Comparison of ENCODE assay signal across 9 cellular contexts in the genomic region with DNA sequence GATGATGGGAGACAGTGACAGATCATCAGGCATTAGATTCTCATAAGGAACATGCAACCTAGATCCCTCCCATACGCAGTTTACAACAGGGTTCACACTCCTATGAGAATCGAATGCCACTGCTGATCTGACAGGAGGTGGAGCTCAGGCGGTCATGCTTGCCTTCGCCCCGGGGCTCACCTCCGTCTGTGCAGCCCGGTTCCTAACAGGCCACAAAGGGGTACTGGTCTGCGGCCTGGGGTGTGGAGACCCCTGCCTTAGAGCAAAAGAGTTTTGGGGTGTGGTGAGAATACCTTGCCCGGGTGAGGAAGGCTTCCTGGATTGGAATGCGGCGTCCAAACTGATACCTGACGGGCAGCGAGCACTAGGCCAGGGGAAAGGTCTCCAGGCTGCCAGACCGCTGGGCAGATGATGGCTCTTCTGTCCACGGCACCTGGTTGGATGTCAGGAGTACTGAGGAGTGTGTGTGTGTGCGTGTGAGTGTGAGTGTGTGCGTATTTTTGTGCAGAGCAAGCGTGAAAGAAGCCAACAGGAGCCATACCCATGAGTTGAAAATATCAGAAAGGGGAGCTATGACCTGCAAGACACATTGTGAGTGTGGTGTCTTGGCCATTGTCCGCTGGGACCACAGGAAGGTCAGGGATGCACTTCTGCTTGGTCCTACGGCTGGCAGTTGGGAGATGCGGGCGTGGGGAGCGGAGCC. TPM values are rescaled to one million over a fixed set of nuclear protein-coding genes. Genes with fewer than 3 reads are reported as not detected.
DNase-seq lines count a peak whose midpoint lies in the region; ATAC-seq, FAIRE-seq and TF ChIP-seq lines count a peak whose summit lies in the region.
"Had no signal": no experiment of that assay in that cellular context is flagged by ENCODE, and none has a peak within 500 bp of the region (broad histone marks: within the 10 kb centered on the region; RNA-seq: fewer than 3 reads in every experiment).

No MANE protein-coding gene starts in this region.

- no peak for FAIRE-seq in small intestine (lab: Jason Lieb, UNC)

- peak overlapping the region; percentile 48 for H3K4me2 ChIP-seq in SU-DHL-6 (ENCODE audit: low read depth, low read length, poor library complexity, severe bottlenecking)

- no peaks in the 10 kb centered on the region for H3K36me3 Mint-ChIP-seq in activated CD8-positive, alpha-beta memory T cell treated with anti-CD3 and anti-CD28 coated beads, Interleukin-2, amount 10 ng/mL, durations not matched to agents 7 days and 5 days

- H3K79me2 ChIP-seq in SU-DHL-6 (ENCODE audit: insufficient read depth, low read length), result no peaks in the 10 kb centered on the region

- peak overlapping the region; percentile 44 for H2AFZ ChIP-seq in SU-DHL-6 (ENCODE audit: low read depth, low read length, severe bottlenecking)

- TF ChIP-seq CTCF in SU-DHL-6 (IDR thresholded peaks at IDR 0.05; ENCODE audit: insufficient read depth, low read length, poor library complexity, severe bottlenecking) (no peak), thoracic aorta (IDR thresholded peaks at IDR 0.05) (no peak)

- H3K36me3 ChIP-seq in SU-DHL-6 (ENCODE audit: low read length) (no peaks in the 10 kb centered on the region), thoracic aorta (no peaks in the 10 kb centered on the region), small intestine (ENCODE audit: control insufficient read depth in 2 of 2, insufficient read depth in 2 of 2, low read length in 2 of 2) (no peaks in the 10 kb centered on the region)
- H3K36me3 ChIP-seq: SJCRH30 had no signal

- H4K20me1 ChIP-seq in SU-DHL-6 (ENCODE audit: low read depth, low read length), result no peaks in the 10 kb centered on the region

- no peak for ATAC-seq in activated CD8-positive, alpha-beta memory T cell treated with anti-CD3 and anti-CD28 coated beads, Interleukin-2, amount 10 ng/mL, durations not matched to agents 7 days and 5 days
- ATAC-seq in thoracic aorta (ENCODE audit: insufficient number of reproducible peaks, low FRiP score, low read depth), result peak; percentile 50
- no peak for ATAC-seq in GM21717 (IDR thresholded peaks at IDR 0.05; ENCODE audit: unreplicated experiment)

- H3K27ac Mint-ChIP-seq in activated CD8-positive, alpha-beta memory T cell treated with anti-CD3 and anti-CD28 coated beads, Interleukin-2, amount 10 ng/mL, durations not matched to agents 7 days and 5 days, result no peak overlapping the region

- H3K4me1 ChIP-seq in thoracic aorta (ENCODE audit: control insufficient read depth in 1 of 2, low read depth in 2 of 2) (peaks cover 3 to 6% of the 10 kb centered on the region in 2 donors), small intestine (ENCODE audit: control insufficient read depth in 2 of 2, insufficient read depth in 1 of 2, low read depth in 1 of 2, low read length in 1 of 2) (no peaks in the 10 kb centered on the region)
- H3K4me1 ChIP-seq: SJCRH30 had no signal

- WGBS in small intestine, 3 donors, result 69 to 76% (median 71%) methylated on average over 22 to 23 of the region's 23 CpGs

- H3K9ac ChIP-seq in SU-DHL-6 (ENCODE audit: low read length), result peak overlapping the region; percentile 51; the same call in 1 of the 2 replicates

- no peaks in the 10 kb centered on the region for H3F3A ChIP-seq in SU-DHL-6 (ENCODE audit: insufficient read depth)

- CTCF ChIA-PET in activated CD8-positive, alpha-beta memory T cell treated with anti-CD3 and anti-CD28 coated beads, Interleukin-2, amount 10 ng/mL, durations not matched to agents 7 days and 5 days (lab: Charles Lee), result interaction anchor here (0.6 to 4.3 kb wide), 70 partner anchors 9 to 1643 kb away, joined by 3 to 71 read pairs (median 4); partner anchors contain the start of genes ACER2, DENND4C and RRAGA

- peaks cover 11% of the 10 kb centered on the region for H3K4me1 Mint-ChIP-seq in activated CD8-positive, alpha-beta memory T cell treated with anti-CD3 and anti-CD28 coated beads, Interleukin-2, amount 10 ng/mL, durations not matched to agents 7 days and 5 days

- no peaks in the 10 kb centered on the region for H3K9me3 ChIP-seq in SU-DHL-6 (ENCODE audit: insufficient read depth, low read length)
- H3K9me3 ChIP-seq in thoracic aorta, result no peaks in the 10 kb centered on the region
- H3K9me3 ChIP-seq in small intestine (ENCODE audit: control insufficient read depth, low read depth), result no peaks in the 10 kb centered on the region
- H3K9me3 ChIP-seq: SJCRH30 had no signal

- no peaks in the 10 kb centered on the region for H3K27me3 Mint-ChIP-seq in activated CD8-positive, alpha-beta memory T cell treated with anti-CD3 and anti-CD28 coated beads, Interleukin-2, amount 10 ng/mL, durations not matched to agents 7 days and 5 days

- H3K27ac ChIP-seq in SU-DHL-6 (ENCODE audit: low read depth, low read length), result no peak overlapping the region
- no peak overlapping the region for H3K27ac ChIP-seq in thoracic aorta
- H3K27ac ChIP-seq in small intestine (ENCODE audit: low read depth in 1 of 2, low read length in 1 of 2), result no peak overlapping the region
- H3K27ac ChIP-seq: SJCRH30 had no signal

- H3K4me3 Mint-ChIP-seq in activated CD8-positive, alpha-beta memory T cell treated with anti-CD3 and anti-CD28 coated beads, Interleukin-2, amount 10 ng/mL, durations not matched to agents 7 days and 5 days, result peak overlapping the region; percentile 74

- no peaks in the 10 kb centered on the region for H3K9me3 Mint-ChIP-seq in activated CD8-positive, alpha-beta memory T cell treated with anti-CD3 and anti-CD28 coated beads, Interleukin-2, amount 10 ng/mL, durations not matched to agents 7 days and 5 days (ENCODE audit: low read depth)

- no peak for DNase-seq in activated CD8-positive, alpha-beta memory T cell treated with anti-CD3 and anti-CD28 coated beads, Interleukin-2, amount 10 ng/mL, durations not matched to agents 7 days and 5 days
- no peak for DNase-seq in activated CD8-positive, alpha-beta memory T cell treated with anti-CD3 and anti-CD28 coated beads, Interleukin-2, amount 50 U/mL, for 48 hours
- DNase-seq in thoracic aorta (ENCODE audit: low spot score), result no peak
- no peak for DNase-seq in MV-4-11 (lab: John Stamatoyannopoulos, UW)
- DNase-seq in small intestine, result no peak
- DNase-seq: SJCRH30 had no signal

- no peaks in the 10 kb centered on the region for H3K9me2 ChIP-seq in SU-DHL-6 (replicated peaks; ENCODE audit: insufficient read depth, low read length)

- H3K27me3 ChIP-seq in SU-DHL-6 (ENCODE audit: low read length) (no peaks in the 10 kb centered on the region), thoracic aorta (replicated peaks; ENCODE audit: insufficient read depth) (no peaks in the 10 kb centered on the region), small intestine (ENCODE audit: control insufficient read depth in 2 of 2, insufficient read depth in 2 of 2, low read length in 2 of 2) (no peaks in the 10 kb centered on the region)
- H3K27me3 ChIP-seq: SJCRH30 had no signal

- H3K4me3 ChIP-seq in SU-DHL-6 (ENCODE audit: insufficient read depth, low read length, poor library complexity, severe bottlenecking), result peak overlapping the region; percentile 56
- H3K4me3 ChIP-seq in iPS-11a (ENCODE audit: low read depth, low read length), result peak overlapping the region; percentile 56
- H3K4me3 ChIP-seq in thoracic aorta, result peak overlapping the region; percentile 79
- H3K4me3 ChIP-seq in small intestine (ENCODE audit: low read depth in 1 of 2, low read length in 2 of 2), result no peak overlapping the region
- H3K4me3 ChIP-seq: SJCRH30 had no signal

RNA-seq across cellular contexts. Expression of gene ACER2, which starts 55.4 kb away (rescaled TPM):
- total RNA-seq in activated CD8-positive, alpha-beta memory T cell treated with anti-CD3 and anti-CD28 coated beads, Interleukin-2, amount 10 ng/mL, durations not matched to agents 7 days and 5 days, result 1 to 10 TPM; 1.9 to 2.1 TPM
- total RNA-seq in thoracic aorta, result 1 to 10 TPM; 6.8 to 7.3 TPM
- 1 to 10 TPM in 2 of 3 donors, under 1 TPM in 1; 0.45 to 1.1 (median 1.1) TPM for polyA plus RNA-seq in small intestine

Comparison
In these comparisons a context has a peak if more than half of its experiments do, and no peak if none do; other contexts are left out.
1. H3K4me3 ChIP-seq: peak in SU-DHL-6 (single experiment), iPS-11a (single experiment) and thoracic aorta (single experiment); none in small intestine (0 of 2).